ENCODE assay signal across 29 cellular contexts in the genomic region with DNA sequence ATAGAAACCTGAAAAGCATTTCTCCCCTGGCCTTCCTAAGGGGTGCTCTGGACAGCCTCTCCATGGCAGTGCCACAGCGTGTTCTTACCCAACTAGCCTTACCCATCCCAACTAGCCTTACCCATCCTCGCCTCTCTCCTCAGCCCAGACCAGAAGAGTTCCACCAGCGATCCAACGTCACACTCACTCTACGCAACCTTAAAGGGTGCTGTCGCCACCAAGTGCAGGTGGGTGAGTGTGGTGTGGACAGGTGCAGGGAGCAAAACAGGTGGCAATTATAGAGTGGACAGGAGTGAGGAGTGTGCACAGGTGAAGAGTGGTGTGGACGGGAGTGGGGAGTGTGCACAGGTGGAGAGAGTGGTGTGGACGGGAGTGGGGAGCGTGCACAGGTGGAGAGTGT. TPM values are rescaled to one million over a fixed set of nuclear protein-coding genes. Genes with fewer than 3 reads are reported as not detected.
"Had no signal": no experiment of that assay in that cellular context is flagged by ENCODE, and none has a peak within 500 bp of the region (broad histone marks: within the 10 kb centered on the region; RNA-seq: fewer than 3 reads in every experiment).

No MANE protein-coding gene starts in this region.

- H3K36me3 ChIP-seq: cardiac muscle cell had no signal

- H3K9ac ChIP-seq: parathyroid adenoma had no signal

- H3K4me3 ChIP-seq: body of pancreas, cardiac muscle cell, hepatocyte, left lung, lung, right lobe of liver, smooth muscle cell, testis, vagina had no signal

- H3K9me3 Mint-ChIP-seq: activated B cell treated with CpG ODN at 0.5 μM for 24 hours; activated naive CD4-positive, alpha-beta T cell treated with anti-CD3 and anti-CD28 coated beads for 36 hours; activated naive CD8-positive, alpha-beta T cell treated with anti-CD3 and anti-CD28 coated beads, Interleukin-2, amount 50 U/mL, for 24 hours; immature natural killer cell; naive B cell had no signal

- ATAC-seq: activated naive CD8-positive, alpha-beta T cell treated with anti-CD3 and anti-CD28 coated beads, Interleukin-2, amount 50 U/mL, for 24 hours; body of pancreas; esophagus mucosa; left lung; right lobe of liver had no signal

- H3K4me3 Mint-ChIP-seq: activated B cell treated with CpG ODN at 0.5 μM for 24 hours; activated naive CD4-positive, alpha-beta T cell treated with anti-CD3 and anti-CD28 coated beads for 36 hours; activated naive CD8-positive, alpha-beta T cell treated with anti-CD3 and anti-CD28 coated beads, Interleukin-2, amount 50 U/mL, for 24 hours; immature natural killer cell; naive B cell had no signal

- H3K9me3 ChIP-seq: body of pancreas, left lung, right lobe of liver, testis, vagina had no signal

- H3K27ac Mint-ChIP-seq: activated B cell treated with CpG ODN at 0.5 μM for 24 hours; activated naive CD4-positive, alpha-beta T cell treated with anti-CD3 and anti-CD28 coated beads for 36 hours; activated naive CD8-positive, alpha-beta T cell treated with anti-CD3 and anti-CD28 coated beads, Interleukin-2, amount 50 U/mL, for 24 hours; immature natural killer cell had no signal

- H3K27ac ChIP-seq: body of pancreas, cardiac muscle cell, hepatocyte, parathyroid adenoma, right lobe of liver, testis, vagina had no signal

- DNase-seq: activated B cell treated with CpG ODN at 0.5 μM for 24 hours; activated CD4-positive, alpha-beta T cell treated with anti-CD3 and anti-CD28 coated beads for 4 hours; activated CD4-positive, alpha-beta T cell treated with anti-CD3 and anti-CD28 coated beads, Interleukin-2, amount 50 U/mL, for 48 hours; activated effector memory CD4-positive, alpha-beta T cell treated with Interleukin-2 at 50 U/mL for 16 hours; activated naive CD4-positive, alpha-beta T cell treated with anti-CD3 and anti-CD28 coated beads for 36 hours; activated naive CD8-positive, alpha-beta T cell treated with anti-CD3 and anti-CD28 coated beads, Interleukin-2, amount 50 U/mL, for 24 hours; activated T-cell treated with anti-CD3 and anti-CD28 coated beads, Interleukin-2, amount 50 U/mL, for 48 hours; body of pancreas; dermis blood vessel endothelial cell; effector CD8-positive, alpha-beta T cell; foreskin melanocyte; immature natural killer cell; kidney glomerular epithelial cell; left lung; naive B cell; right lobe of liver; stimulated activated CD4-positive, alpha-beta T cell treated with anti-CD3 and anti-CD28 coated beads, Interleukin-2, amount 100 ng/mL, for 48 hours; stimulated activated CD8-positive, alpha-beta memory T cell treated with anti-CD3 and anti-CD28 coated beads, Interleukin-4, amount 100 ng/mL, for 48 hours; stimulated activated naive CD4-positive, alpha-beta T cell; T-helper 1 cell; testis; trophoblast cell had no signal

- H2AFZ ChIP-seq: hepatocyte, parathyroid adenoma had no signal

- H3K27me3 ChIP-seq: body of pancreas, cardiac muscle cell, hepatocyte, left lung, right lobe of liver, testis, vagina had no signal

- H3K79me2 ChIP-seq: hepatocyte, parathyroid adenoma had no signal

- H3K27me3 Mint-ChIP-seq: activated B cell treated with CpG ODN at 0.5 μM for 24 hours; activated naive CD8-positive, alpha-beta T cell treated with anti-CD3 and anti-CD28 coated beads, Interleukin-2, amount 50 U/mL, for 24 hours; naive B cell had no signal

- H3K4me2 ChIP-seq: hepatocyte, smooth muscle cell had no signal

- H3K4me1 ChIP-seq: body of pancreas, parathyroid adenoma, right lobe of liver, testis, vagina had no signal

RNA-seq across cellular contexts. Expression of a gene that starts 17.8 kb away (rescaled TPM):
- total RNA-seq: vagina had no signal
